Comparison of ENCODE assay signal across 23 cellular contexts in genomic region chrX:74911494-74911893, GRCh38. TPM values are rescaled to one million over a fixed set of nuclear protein-coding genes. Genes with fewer than 3 reads are reported as not detected.
DNase-seq lines count a peak whose midpoint lies in the region; ATAC-seq, FAIRE-seq and TF ChIP-seq lines count a peak whose summit lies in the region.
"Had no signal": no experiment of that assay in that cellular context is flagged by ENCODE, and none has a peak within 500 bp of the region (broad histone marks: within the 10 kb centered on the region; RNA-seq: fewer than 3 reads in every experiment).

No MANE protein-coding gene starts in this region.

- in situ Hi-C loops in brain microvascular endothelial cell (cut with HindIII; ENCODE audit: low pct_ligation_motif_present, low sequenced_read_pairs), result no loop called here

- ATAC-seq in GM19351 (IDR thresholded peaks at IDR 0.05; ENCODE audit: unreplicated experiment), result peak; percentile 90
- peak; percentile 69 for ATAC-seq in HG02571 (IDR thresholded peaks at IDR 0.05; ENCODE audit: unreplicated experiment)
- peak; percentile 71 for ATAC-seq in HG03342 (IDR thresholded peaks at IDR 0.05; ENCODE audit: unreplicated experiment)
- ATAC-seq in GM19035 (IDR thresholded peaks at IDR 0.05; ENCODE audit: unreplicated experiment), result no peak
- ATAC-seq: HepG2, left ventricle myocardium superior, right cardiac atrium had no signal

- H3K27ac ChIP-seq in brain microvascular endothelial cell, result no peak overlapping the region
- H3K27ac ChIP-seq: esophagus muscularis mucosa, tibial artery had no signal

- DNase-seq in GM12892 (ENCODE audit: insufficient read length), result no peak
- no peak for DNase-seq in brain microvascular endothelial cell
- DNase-seq in AG20443 (ENCODE audit: low spot score), result no peak
- DNase-seq in COR-L47 (lab: John Stamatoyannopoulos, UW), result no peak
- DNase-seq: activated gamma-delta T cell treated with Interleukin-2 at 50 U/mL for 16 hours; glutamatergic neuron; left ventricle myocardium superior; NCI-H1436 treated with DMSO at 0.1 percent for 48 hours; NCI-H2171; NCI-H69; right cardiac atrium; SHP77; stimulated activated naive CD4-positive, alpha-beta T cell; T-helper 1 cell; tibial artery had no signal

- H3K27me3 ChIP-seq in brain microvascular endothelial cell (replicated peaks), result no peaks in the 10 kb centered on the region
- H3K27me3 ChIP-seq: esophagus muscularis mucosa, tibial artery had no signal

- no peaks in the 10 kb centered on the region for H3K36me3 ChIP-seq in brain microvascular endothelial cell (replicated peaks)
- H3K36me3 ChIP-seq: esophagus muscularis mucosa, tibial artery had no signal

- TF ChIP-seq POLR2A in GM12892 (IDR thresholded peaks at IDR 0.05; ENCODE audit: low read depth, low read length), result no peak

- no peak overlapping the region for H3K4me3 ChIP-seq in brain microvascular endothelial cell (ENCODE audit: low read depth, low read length)
- H3K4me3 ChIP-seq: esophagus muscularis mucosa, tibial artery had no signal

- peak; percentile 54 for FAIRE-seq in GM12892 (lab: Jason Lieb, UNC)
- FAIRE-seq: A204.1, HepG2 had no signal

- no peak for TF ChIP-seq CTCF in brain microvascular endothelial cell (IDR thresholded peaks at IDR 0.05; ENCODE audit: low read depth, low read length, missing control alignments)

RNA-seq across cellular contexts. Expression of gene NEXMIF, which starts 13.8 kb away (rescaled TPM):
- 3.5 TPM for polyA plus RNA-seq in GM12892 (2012; ENCODE audit: missing spikeins)
- polyA plus RNA-seq: CD14-positive monocyte had no signal
